Comparison of ENCODE assay signal across 12 cellular contexts in genomic region chr19:821976-822773, GRCh38. TPM values are rescaled to one million over a fixed set of nuclear protein-coding genes. Genes with fewer than 3 reads are reported as not detected.
A peak's percentile ranks its signal among the peaks of the same experiment; 100 is the strongest.
DNase-seq lines count a peak whose midpoint lies in the region; ATAC-seq and TF ChIP-seq lines count a peak whose summit lies in the region.
"Had no signal": no experiment of that assay in that cellular context is flagged by ENCODE, and none has a peak within 500 bp of the region (broad histone marks: within the 10 kb centered on the region; RNA-seq: fewer than 3 reads in every experiment).

No MANE protein-coding gene starts in this region.

- 2% methylated on average over 94 of the region's 94 CpGs for WGBS in urinary bladder

- TF ChIP-seq CTCF in ascending aorta (IDR thresholded peaks at IDR 0.05), result no peak
- TF ChIP-seq CTCF in lower lobe of right lung (IDR thresholded peaks at IDR 0.05), result no peak

- H3K9me3 ChIP-seq in ascending aorta (no peaks in the 10 kb centered on the region), lower lobe of right lung (no peaks in the 10 kb centered on the region)

- peaks cover 9 to 10% of the 10 kb centered on the region in 2 donors for H3K4me1 ChIP-seq in ascending aorta
- H3K4me1 ChIP-seq in lower lobe of right lung, result peaks cover 15% of the 10 kb centered on the region
- no peaks in the 10 kb centered on the region for H3K4me1 ChIP-seq in urinary bladder (ENCODE audit: insufficient read depth)

- H3K4me3 ChIP-seq in ascending aorta, result peak overlapping the region; percentile 9 to 45
- H3K4me3 ChIP-seq in lower lobe of right lung, result peak overlapping the region; percentile 39
- peak overlapping the region; percentile 36 for H3K4me3 ChIP-seq in urinary bladder (ENCODE audit: low read depth, low read length)

- intact Hi-C loops in left cardiac atrium (cut with DNase I) (no loop called here), Right ventricle myocardium superior (cut with DNase I) (no loop called here), ascending aorta (cut with DNase I) (no loop called here), lower lobe of right lung (cut with DNase I) (no loop called here)

- H3K36me3 ChIP-seq in ascending aorta (no peaks in the 10 kb centered on the region), lower lobe of right lung (no peaks in the 10 kb centered on the region), urinary bladder (ENCODE audit: insufficient read depth) (no peaks in the 10 kb centered on the region)

- H3K27ac ChIP-seq in ascending aorta, result no peak overlapping the region
- no peak overlapping the region for H3K27ac ChIP-seq in lower lobe of right lung
- no peak overlapping the region for H3K27ac ChIP-seq in urinary bladder (ENCODE audit: low read depth)

- DNase-seq in left cardiac atrium (no peak), Right ventricle myocardium superior (no peak), ascending aorta (ENCODE audit: low spot score in 2 of 2) (no peak), lower lobe of right lung (no peak), mucosa of gallbladder (ENCODE audit: low spot score) (no peak), RPMI8226 (no peak)
- DNase-seq: activated T-cell treated with anti-CD3 and anti-CD28 coated beads, Interleukin-2, amount 50 U/mL, for 4 hours; NCI-H146 had no signal

- ATAC-seq in left cardiac atrium (peak; percentile 15 to 32), Right ventricle myocardium superior (ENCODE audit: poor library complexity) (no peak), lower lobe of right lung (no peak), HG03159 (IDR thresholded peaks at IDR 0.05; ENCODE audit: unreplicated experiment) (no peak)
- ATAC-seq: activated T-cell treated with anti-CD3 and anti-CD28 coated beads, Interleukin-2, amount 50 U/mL, for 4 hours; stimulated activated effector memory CD8-positive, alpha-beta T cell treated with anti-CD3 and anti-CD28 coated beads, Interleukin-12 subunit alpha, Interleukin-12 subunit beta, amount 100 ng/mL, for 72 hours had no signal

- peaks cover 23% of the 10 kb centered on the region for H3K27me3 ChIP-seq in ascending aorta
- peaks cover 32% of the 10 kb centered on the region for H3K27me3 ChIP-seq in lower lobe of right lung (ENCODE audit: low read depth)

RNA-seq across cellular contexts. Expression of gene PLPPR3, which starts 0.4 kb away (rescaled TPM):
- under 1 TPM; 0.21 to 0.27 TPM for total RNA-seq in left cardiac atrium
- not detected for total RNA-seq in Right ventricle myocardium superior
- total RNA-seq in ascending aorta, result not detected
- total RNA-seq in lower lobe of right lung, result 2.1 TPM
- total RNA-seq in urinary bladder, result 2.1 TPM
- 0.03 TPM for polyA plus RNA-seq in urinary bladder
- 0.20 TPM for total RNA-seq in mucosa of gallbladder

RNA-seq across cellular contexts. Expression of gene AZU1, which starts 5.5 kb away (rescaled TPM):
- under 1 TPM in 1 of 2 donors, not detected in 1; 0.18 TPM for total RNA-seq in left cardiac atrium
- not detected for total RNA-seq in Right ventricle myocardium superior
- not detected for total RNA-seq in ascending aorta
- total RNA-seq in lower lobe of right lung, result 1.7 TPM
- total RNA-seq in urinary bladder, result not detected
- polyA plus RNA-seq in urinary bladder, result 0.15 TPM
- total RNA-seq in mucosa of gallbladder, result not detected
- total RNA-seq: activated T-cell treated with anti-CD3 and anti-CD28 coated beads, Interleukin-2, amount 50 U/mL, for 4 hours; dermis microvascular lymphatic vessel endothelial cell had no signal

RNA-seq across cellular contexts. Expression of gene PRTN3, which starts 18.6 kb away (rescaled TPM):
- total RNA-seq in left cardiac atrium (not detected), Right ventricle myocardium superior (not detected), ascending aorta (not detected), lower lobe of right lung (not detected), urinary bladder (0.26 TPM), mucosa of gallbladder (not detected)
- polyA plus RNA-seq in urinary bladder, result 0.08 TPM
- total RNA-seq: activated T-cell treated with anti-CD3 and anti-CD28 coated beads, Interleukin-2, amount 50 U/mL, for 4 hours; dermis microvascular lymphatic vessel endothelial cell had no signal

RNA-seq across cellular contexts. Expression of gene PTBP1, which starts 24.9 kb away (rescaled TPM):
- total RNA-seq in left cardiac atrium (100 to 1,000 TPM in 1 of 2 donors, 10 to 100 TPM in 1; 90.1 to 131 TPM), Right ventricle myocardium superior (56.0 TPM), ascending aorta (210 TPM), lower lobe of right lung (254 TPM), urinary bladder (104 TPM), mucosa of gallbladder (270 TPM)
- polyA plus RNA-seq in urinary bladder, result 108 TPM

RNA-seq across cellular contexts. Expression of gene ELANE, which starts 29.9 kb away (rescaled TPM):
- total RNA-seq in left cardiac atrium (1 to 10 TPM; 1.5 to 2.4 TPM), Right ventricle myocardium superior (1.3 TPM), ascending aorta (not detected), lower lobe of right lung (0.97 TPM), urinary bladder (not detected), mucosa of gallbladder (not detected)
- polyA plus RNA-seq in urinary bladder, result 5.7 TPM
- total RNA-seq: activated T-cell treated with anti-CD3 and anti-CD28 coated beads, Interleukin-2, amount 50 U/mL, for 4 hours; dermis microvascular lymphatic vessel endothelial cell had no signal

Comparison
In these comparisons a context has a peak if more than half of its experiments do, and no peak if none do; other contexts are left out.
1. ATAC-seq: peak in left cardiac atrium (2 of 2); none in Right ventricle myocardium superior (single experiment), lower lobe of right lung (0 of 2) and HG03159 (single experiment).
2. Peak in every context shown above with its lines, with median percentiles within 50 percentile points of each other: H3K4me3 ChIP-seq.